Comparison of ENCODE assay signal across 1 cellular context in the genomic region with DNA sequence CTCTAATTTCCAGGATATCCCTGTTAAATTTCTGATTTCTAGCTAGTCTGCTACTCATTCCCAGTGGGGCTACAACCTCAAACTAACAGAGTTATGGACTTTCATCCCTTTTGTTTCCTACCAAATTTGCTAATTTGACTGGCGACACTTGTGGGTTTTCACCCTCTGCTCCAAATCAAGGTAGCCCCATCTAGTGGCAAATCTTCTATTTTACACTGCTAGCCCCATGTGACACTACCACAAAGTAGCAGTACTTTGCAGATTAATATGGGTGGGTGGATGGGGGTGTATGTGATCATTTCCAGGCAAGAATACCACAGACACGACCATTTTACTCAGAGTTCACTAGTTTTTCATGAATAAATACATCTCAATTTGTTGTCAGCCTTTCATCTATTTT.
TF ChIP-seq lines count a peak whose summit lies in the region.

No MANE protein-coding gene starts in this region.

TF ChIP-seq in GM12878, 131 proteins besides CTCF, POLR2A, EP300 and RAD21 (continued from another document):
- TF ChIP-seq, protein P1, sequence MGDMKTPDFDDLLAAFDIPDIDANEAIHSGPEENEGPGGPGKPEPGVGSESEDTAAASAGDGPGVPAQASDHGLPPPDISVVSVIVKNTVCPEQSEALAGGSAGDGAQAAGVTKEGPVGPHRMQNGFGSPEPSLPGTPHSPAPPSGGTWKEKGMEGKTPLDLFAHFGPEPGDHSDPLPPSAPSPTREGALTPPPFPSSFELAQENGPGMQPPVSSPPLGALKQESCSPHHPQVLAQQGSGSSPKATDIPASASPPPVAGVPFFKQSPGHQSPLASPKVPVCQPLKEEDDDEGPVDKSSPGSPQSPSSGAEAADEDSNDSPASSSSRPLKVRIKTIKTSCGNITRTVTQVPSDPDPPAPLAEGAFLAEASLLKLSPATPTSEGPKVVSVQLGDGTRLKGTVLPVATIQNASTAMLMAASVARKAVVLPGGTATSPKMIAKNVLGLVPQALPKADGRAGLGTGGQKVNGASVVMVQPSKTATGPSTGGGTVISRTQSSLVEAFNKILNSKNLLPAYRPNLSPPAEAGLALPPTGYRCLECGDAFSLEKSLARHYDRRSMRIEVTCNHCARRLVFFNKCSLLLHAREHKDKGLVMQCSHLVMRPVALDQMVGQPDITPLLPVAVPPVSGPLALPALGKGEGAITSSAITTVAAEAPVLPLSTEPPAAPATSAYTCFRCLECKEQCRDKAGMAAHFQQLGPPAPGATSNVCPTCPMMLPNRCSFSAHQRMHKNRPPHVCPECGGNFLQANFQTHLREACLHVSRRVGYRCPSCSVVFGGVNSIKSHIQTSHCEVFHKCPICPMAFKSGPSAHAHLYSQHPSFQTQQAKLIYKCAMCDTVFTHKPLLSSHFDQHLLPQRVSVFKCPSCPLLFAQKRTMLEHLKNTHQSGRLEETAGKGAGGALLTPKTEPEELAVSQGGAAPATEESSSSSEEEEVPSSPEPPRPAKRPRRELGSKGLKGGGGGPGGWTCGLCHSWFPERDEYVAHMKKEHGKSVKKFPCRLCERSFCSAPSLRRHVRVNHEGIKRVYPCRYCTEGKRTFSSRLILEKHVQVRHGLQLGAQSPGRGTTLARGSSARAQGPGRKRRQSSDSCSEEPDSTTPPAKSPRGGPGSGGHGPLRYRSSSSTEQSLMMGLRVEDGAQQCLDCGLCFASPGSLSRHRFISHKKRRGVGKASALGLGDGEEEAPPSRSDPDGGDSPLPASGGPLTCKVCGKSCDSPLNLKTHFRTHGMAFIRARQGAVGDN (IDR thresholded peaks at IDR 0.05) = no peak
- TF ChIP-seq, protein P2, sequence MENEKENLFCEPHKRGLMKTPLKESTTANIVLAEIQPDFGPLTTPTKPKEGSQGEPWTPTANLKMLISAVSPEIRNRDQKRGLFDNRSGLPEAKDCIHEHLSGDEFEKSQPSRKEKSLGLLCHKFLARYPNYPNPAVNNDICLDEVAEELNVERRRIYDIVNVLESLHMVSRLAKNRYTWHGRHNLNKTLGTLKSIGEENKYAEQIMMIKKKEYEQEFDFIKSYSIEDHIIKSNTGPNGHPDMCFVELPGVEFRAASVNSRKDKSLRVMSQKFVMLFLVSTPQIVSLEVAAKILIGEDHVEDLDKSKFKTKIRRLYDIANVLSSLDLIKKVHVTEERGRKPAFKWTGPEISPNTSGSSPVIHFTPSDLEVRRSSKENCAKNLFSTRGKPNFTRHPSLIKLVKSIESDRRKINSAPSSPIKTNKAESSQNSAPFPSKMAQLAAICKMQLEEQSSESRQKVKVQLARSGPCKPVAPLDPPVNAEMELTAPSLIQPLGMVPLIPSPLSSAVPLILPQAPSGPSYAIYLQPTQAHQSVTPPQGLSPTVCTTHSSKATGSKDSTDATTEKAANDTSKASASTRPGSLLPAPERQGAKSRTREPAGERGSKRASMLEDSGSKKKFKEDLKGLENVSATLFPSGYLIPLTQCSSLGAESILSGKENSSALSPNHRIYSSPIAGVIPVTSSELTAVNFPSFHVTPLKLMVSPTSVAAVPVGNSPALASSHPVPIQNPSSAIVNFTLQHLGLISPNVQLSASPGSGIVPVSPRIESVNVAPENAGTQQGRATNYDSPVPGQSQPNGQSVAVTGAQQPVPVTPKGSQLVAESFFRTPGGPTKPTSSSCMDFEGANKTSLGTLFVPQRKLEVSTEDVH (IDR thresholded peaks at IDR 0.05; ENCODE audit: low read depth, partially characterized antibody) = no peak
- TF ChIP-seq IKZF2 (IDR thresholded peaks at IDR 0.05) = peak in 1 of 2 experiments; percentile 16; a peak in 1 of 4 replicates
- TF ChIP-seq RB1 (IDR thresholded peaks at IDR 0.05; ENCODE audit: borderline replicate concordance) = no peak
- TF ChIP-seq, protein P3, sequence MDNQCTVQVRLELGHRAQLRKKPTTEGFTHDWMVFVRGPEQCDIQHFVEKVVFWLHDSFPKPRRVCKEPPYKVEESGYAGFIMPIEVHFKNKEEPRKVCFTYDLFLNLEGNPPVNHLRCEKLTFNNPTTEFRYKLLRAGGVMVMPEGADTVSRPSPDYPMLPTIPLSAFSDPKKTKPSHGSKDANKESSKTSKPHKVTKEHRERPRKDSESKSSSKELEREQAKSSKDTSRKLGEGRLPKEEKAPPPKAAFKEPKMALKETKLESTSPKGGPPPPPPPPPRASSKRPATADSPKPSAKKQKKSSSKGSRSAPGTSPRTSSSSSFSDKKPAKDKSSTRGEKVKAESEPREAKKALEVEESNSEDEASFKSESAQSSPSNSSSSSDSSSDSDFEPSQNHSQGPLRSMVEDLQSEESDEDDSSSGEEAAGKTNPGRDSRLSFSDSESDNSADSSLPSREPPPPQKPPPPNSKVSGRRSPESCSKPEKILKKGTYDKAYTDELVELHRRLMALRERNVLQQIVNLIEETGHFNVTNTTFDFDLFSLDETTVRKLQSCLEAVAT (IDR thresholded peaks at IDR 0.05) = no peak
- TF ChIP-seq RAD51 (IDR thresholded peaks at IDR 0.05) = peak; percentile 77
- no peak for TF ChIP-seq TCF12 (IDR thresholded peaks at IDR 0.05; ENCODE audit: low read depth, low read length)
- TF ChIP-seq, protein P4, sequence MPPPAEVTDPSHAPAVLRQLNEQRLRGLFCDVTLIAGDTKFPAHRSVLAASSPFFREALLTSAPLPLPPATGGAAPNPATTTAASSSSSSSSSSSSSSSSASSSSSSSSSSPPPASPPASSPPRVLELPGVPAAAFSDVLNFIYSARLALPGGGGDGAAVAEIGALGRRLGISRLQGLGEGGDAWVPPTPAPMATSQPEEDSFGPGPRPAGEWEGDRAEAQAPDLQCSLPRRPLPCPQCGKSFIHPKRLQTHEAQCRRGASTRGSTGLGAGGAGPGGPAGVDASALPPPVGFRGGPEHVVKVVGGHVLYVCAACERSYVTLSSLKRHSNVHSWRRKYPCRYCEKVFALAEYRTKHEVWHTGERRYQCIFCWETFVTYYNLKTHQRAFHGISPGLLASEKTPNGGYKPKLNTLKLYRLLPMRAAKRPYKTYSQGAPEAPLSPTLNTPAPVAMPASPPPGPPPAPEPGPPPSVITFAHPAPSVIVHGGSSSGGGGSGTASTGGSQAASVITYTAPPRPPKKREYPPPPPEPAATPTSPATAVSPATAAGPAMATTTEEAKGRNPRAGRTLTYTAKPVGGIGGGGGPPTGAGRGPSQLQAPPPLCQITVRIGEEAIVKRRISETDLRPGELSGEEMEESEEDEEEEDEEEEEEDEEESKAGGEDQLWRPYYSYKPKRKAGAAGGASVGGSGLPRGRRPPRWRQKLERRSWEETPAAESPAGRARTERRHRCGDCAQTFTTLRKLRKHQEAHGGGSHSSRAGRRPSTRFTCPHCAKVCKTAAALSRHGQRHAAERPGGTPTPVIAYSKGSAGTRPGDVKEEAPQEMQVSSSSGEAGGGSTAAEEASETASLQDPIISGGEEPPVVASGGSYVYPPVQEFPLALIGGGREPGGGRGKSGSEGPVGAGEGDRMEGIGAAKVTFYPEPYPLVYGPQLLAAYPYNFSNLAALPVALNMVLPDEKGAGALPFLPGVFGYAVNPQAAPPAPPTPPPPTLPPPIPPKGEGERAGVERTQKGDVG (CRISPR knock-in tag; IDR thresholded peaks at IDR 0.05) = no peak
- TF ChIP-seq NFXL1 (IDR thresholded peaks at IDR 0.05; ENCODE audit: borderline replicate concordance) = no peak
- no peak for TF ChIP-seq ZSCAN29 (IDR thresholded peaks at IDR 0.05)
- TF ChIP-seq, protein P5, sequence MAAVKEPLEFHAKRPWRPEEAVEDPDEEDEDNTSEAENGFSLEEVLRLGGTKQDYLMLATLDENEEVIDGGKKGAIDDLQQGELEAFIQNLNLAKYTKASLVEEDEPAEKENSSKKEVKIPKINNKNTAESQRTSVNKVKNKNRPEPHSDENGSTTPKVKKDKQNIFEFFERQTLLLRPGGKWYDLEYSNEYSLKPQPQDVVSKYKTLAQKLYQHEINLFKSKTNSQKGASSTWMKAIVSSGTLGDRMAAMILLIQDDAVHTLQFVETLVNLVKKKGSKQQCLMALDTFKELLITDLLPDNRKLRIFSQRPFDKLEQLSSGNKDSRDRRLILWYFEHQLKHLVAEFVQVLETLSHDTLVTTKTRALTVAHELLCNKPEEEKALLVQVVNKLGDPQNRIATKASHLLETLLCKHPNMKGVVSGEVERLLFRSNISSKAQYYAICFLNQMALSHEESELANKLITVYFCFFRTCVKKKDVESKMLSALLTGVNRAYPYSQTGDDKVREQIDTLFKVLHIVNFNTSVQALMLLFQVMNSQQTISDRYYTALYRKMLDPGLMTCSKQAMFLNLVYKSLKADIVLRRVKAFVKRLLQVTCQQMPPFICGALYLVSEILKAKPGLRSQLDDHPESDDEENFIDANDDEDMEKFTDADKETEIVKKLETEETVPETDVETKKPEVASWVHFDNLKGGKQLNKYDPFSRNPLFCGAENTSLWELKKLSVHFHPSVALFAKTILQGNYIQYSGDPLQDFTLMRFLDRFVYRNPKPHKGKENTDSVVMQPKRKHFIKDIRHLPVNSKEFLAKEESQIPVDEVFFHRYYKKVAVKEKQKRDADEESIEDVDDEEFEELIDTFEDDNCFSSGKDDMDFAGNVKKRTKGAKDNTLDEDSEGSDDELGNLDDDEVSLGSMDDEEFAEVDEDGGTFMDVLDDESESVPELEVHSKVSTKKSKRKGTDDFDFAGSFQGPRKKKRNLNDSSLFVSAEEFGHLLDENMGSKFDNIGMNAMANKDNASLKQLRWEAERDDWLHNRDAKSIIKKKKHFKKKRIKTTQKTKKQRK (IDR thresholded peaks at IDR 0.05; ENCODE audit: low read depth, low read length) = no peak
- TF ChIP-seq ESRRA (IDR thresholded peaks at IDR 0.05; ENCODE audit: low read length) = no peak
- TF ChIP-seq CBFB (IDR thresholded peaks at IDR 0.05; ENCODE audit: low read depth) = 0 out of 2 replicates have a peak, but pooled peaks have one; percentile 35
- TF ChIP-seq NFIC (IDR thresholded peaks at IDR 0.05; ENCODE audit: low read depth, low read length) = no peak
- peak; percentile 64; the same call in 1 of the 2 replicates for TF ChIP-seq SMC3 (IDR thresholded peaks at IDR 0.05; ENCODE audit: borderline replicate concordance, low read length)
- no peak for TF ChIP-seq TCF7 (IDR thresholded peaks at IDR 0.05; ENCODE audit: borderline replicate concordance)
- TF ChIP-seq CREB1 (IDR thresholded peaks at IDR 0.05; ENCODE audit: low read depth) = no peak
- TF ChIP-seq ZNF217 (IDR thresholded peaks at IDR 0.05) = no peak
- TF ChIP-seq, protein P6, sequence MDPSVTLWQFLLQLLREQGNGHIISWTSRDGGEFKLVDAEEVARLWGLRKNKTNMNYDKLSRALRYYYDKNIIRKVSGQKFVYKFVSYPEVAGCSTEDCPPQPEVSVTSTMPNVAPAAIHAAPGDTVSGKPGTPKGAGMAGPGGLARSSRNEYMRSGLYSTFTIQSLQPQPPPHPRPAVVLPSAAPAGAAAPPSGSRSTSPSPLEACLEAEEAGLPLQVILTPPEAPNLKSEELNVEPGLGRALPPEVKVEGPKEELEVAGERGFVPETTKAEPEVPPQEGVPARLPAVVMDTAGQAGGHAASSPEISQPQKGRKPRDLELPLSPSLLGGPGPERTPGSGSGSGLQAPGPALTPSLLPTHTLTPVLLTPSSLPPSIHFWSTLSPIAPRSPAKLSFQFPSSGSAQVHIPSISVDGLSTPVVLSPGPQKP (IDR thresholded peaks at IDR 0.05; ENCODE audit: low read depth, low read length) = no peak
- TF ChIP-seq BHLHE40 (IDR thresholded peaks at IDR 0.05; ENCODE audit: borderline replicate concordance in 1 of 2, low read depth in 2 of 2, low read length in 1 of 2) = no peak
- 0 out of 2 replicates have a peak, but pooled peaks have one; percentile 20 for TF ChIP-seq MTA2 (IDR thresholded peaks at IDR 0.05; ENCODE audit: low read depth)
- TF ChIP-seq MEF2A (IDR thresholded peaks at IDR 0.05; ENCODE audit: insufficient read depth, low read depth, low read length) = no peak
- no peak for TF ChIP-seq MEF2B (IDR thresholded peaks at IDR 0.05; ENCODE audit: partially characterized antibody, poor library complexity, severe bottlenecking)
- TF ChIP-seq, protein P7, sequence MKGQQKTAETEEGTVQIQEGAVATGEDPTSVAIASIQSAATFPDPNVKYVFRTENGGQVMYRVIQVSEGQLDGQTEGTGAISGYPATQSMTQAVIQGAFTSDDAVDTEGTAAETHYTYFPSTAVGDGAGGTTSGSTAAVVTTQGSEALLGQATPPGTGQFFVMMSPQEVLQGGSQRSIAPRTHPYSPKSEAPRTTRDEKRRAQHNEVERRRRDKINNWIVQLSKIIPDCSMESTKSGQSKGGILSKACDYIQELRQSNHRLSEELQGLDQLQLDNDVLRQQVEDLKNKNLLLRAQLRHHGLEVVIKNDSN (IDR thresholded peaks at IDR 0.05; ENCODE audit: borderline replicate concordance, extremely low read length, insufficient read depth, low read depth, low read length) = no peak
- TF ChIP-seq RUNX3 (IDR thresholded peaks at IDR 0.05; ENCODE audit: low read length) = peak; percentile 78
- TF ChIP-seq SRF (IDR thresholded peaks at IDR 0.05; ENCODE audit: low read depth in 2 of 2, low read length in 2 of 2) = no peak
TF ChIP-seq in GM12878: peak in this region for 7.
